ENCODE assay signal across 19 cellular contexts in genomic region chr13:105763851-105764250, GRCh38.
"Had no signal": no experiment of that assay in that cellular context is flagged by ENCODE, and none has a peak within 500 bp of the region (broad histone marks: within the 10 kb centered on the region; RNA-seq: fewer than 3 reads in every experiment).

No MANE protein-coding gene starts in this region.

- ATAC-seq: heart left ventricle, left lobe of liver, natural killer cell, WTC11 had no signal

- H3K4me3 ChIP-seq: adrenal gland, heart left ventricle, lung, suprapubic skin, tibial nerve had no signal

- H3K36me3 ChIP-seq: adrenal gland, heart left ventricle, suprapubic skin, tibial nerve had no signal

- DNase-seq: activated CD4-positive, alpha-beta T cell treated with anti-CD3 and anti-CD28 coated beads, Interleukin-2, amount 50 U/mL, for 4 hours; activated CD8-positive, alpha-beta memory T cell treated with anti-CD3 and anti-CD28 coated beads for 24 hours; activated CD8-positive, alpha-beta memory T cell treated with anti-CD3 and anti-CD28 coated beads, Interleukin-2, amount 50 U/mL, for 4 hours; activated naive CD4-positive, alpha-beta T cell; activated T-cell treated with anti-CD3 and anti-CD28 coated beads, Interleukin-2, amount 50 U/mL, for 24 hours; adrenal gland; cortex of kidney; erythroblast; heart left ventricle; kidney; midbrain; natural killer cell; stimulated activated CD4-positive, alpha-beta T cell treated with anti-CD3 and anti-CD28 coated beads, Interleukin-4, amount 100 ng/mL, for 4 hours; T-helper 9 cell had no signal

- H3K27me3 ChIP-seq: adrenal gland, heart left ventricle, suprapubic skin, tibial nerve had no signal

- H3K9me3 ChIP-seq: adrenal gland, heart left ventricle, suprapubic skin, tibial nerve had no signal

- H3K4me1 ChIP-seq: adrenal gland, heart left ventricle, suprapubic skin, tibial nerve had no signal

- FAIRE-seq: kidney had no signal

- H3K27ac ChIP-seq: adrenal gland, heart left ventricle, suprapubic skin, tibial nerve had no signal
